8 cellular contexts compared by ENCODE assay signal in genomic region chr1:196651637-196652215, GRCh38. TPM values are rescaled to one million over a fixed set of nuclear protein-coding genes. Genes with fewer than 3 reads are reported as not detected.
DNase-seq lines count a peak whose midpoint lies in the region; ATAC-seq and TF ChIP-seq lines count a peak whose summit lies in the region.

CFH (plus strand) TSS chr1:196652043; CDS start chr1:196652118, 75 bp downstream.

- peak within 1 kb of the TSS; percentile 46 for H3K4me3 ChIP-seq in fibroblast of mammary gland (ENCODE audit: control insufficient read depth, low read depth, low read length)

- ATAC-seq in SK-N-SH treated with all-trans-retinoic acid at 6 μM for 48 hours (peak; percentile 79), GM21576 (IDR thresholded peaks at IDR 0.05; ENCODE audit: unreplicated experiment) (no peak), GM18870 (IDR thresholded peaks at IDR 0.05; ENCODE audit: unreplicated experiment) (no peak), HG03135 (IDR thresholded peaks at IDR 0.05; ENCODE audit: unreplicated experiment) (no peak)

- no peak for TF ChIP-seq CTCF in fibroblast of mammary gland (conservative IDR thresholded peaks at IDR 0.05; ENCODE audit: control insufficient read depth, insufficient read depth, low read depth, low read length)

- DNase-seq in ELR (ENCODE audit: low read depth) (peak; percentile 73), fibroblast of mammary gland (ENCODE audit: low read depth) (peak; percentile 81), pulmonary artery endothelial cell (ENCODE audit: low read depth, low spot score) (peak; percentile 13), RKO (ENCODE audit: low spot score) (no peak)

TF ChIP-seq in SK-N-SH treated with all-trans-retinoic acid at 6 μM for 48 hours, 23 proteins besides CTCF, POLR2A, EP300 and RAD21:
- TF ChIP-seq ZNF565 (CRISPR knock-in tag; conservative IDR thresholded peaks at IDR 0.05; ENCODE audit: low read depth) (no peak), ZFP3 (CRISPR knock-in tag; IDR thresholded peaks at IDR 0.05) (no peak), ZFP30 (CRISPR knock-in tag; IDR thresholded peaks at IDR 0.05) (no peak), PPARA (CRISPR knock-in tag; IDR thresholded peaks at IDR 0.05; ENCODE audit: borderline replicate concordance) (no peak), ESRRG (CRISPR knock-in tag; IDR thresholded peaks at IDR 0.05) (no peak)
- TF ChIP-seq, protein P1, sequence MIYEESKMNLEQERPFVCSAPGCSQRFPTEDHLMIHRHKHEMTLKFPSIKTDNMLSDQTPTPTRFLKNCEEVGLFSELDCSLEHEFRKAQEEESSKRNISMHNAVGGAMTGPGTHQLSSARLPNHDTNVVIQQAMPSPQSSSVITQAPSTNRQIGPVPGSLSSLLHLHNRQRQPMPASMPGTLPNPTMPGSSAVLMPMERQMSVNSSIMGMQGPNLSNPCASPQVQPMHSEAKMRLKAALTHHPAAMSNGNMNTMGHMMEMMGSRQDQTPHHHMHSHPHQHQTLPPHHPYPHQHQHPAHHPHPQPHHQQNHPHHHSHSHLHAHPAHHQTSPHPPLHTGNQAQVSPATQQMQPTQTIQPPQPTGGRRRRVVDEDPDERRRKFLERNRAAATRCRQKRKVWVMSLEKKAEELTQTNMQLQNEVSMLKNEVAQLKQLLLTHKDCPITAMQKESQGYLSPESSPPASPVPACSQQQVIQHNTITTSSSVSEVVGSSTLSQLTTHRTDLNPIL (CRISPR knock-in tag; IDR thresholded peaks at IDR 0.05; ENCODE audit: low read depth), result no peak
- TF ChIP-seq, protein P2, sequence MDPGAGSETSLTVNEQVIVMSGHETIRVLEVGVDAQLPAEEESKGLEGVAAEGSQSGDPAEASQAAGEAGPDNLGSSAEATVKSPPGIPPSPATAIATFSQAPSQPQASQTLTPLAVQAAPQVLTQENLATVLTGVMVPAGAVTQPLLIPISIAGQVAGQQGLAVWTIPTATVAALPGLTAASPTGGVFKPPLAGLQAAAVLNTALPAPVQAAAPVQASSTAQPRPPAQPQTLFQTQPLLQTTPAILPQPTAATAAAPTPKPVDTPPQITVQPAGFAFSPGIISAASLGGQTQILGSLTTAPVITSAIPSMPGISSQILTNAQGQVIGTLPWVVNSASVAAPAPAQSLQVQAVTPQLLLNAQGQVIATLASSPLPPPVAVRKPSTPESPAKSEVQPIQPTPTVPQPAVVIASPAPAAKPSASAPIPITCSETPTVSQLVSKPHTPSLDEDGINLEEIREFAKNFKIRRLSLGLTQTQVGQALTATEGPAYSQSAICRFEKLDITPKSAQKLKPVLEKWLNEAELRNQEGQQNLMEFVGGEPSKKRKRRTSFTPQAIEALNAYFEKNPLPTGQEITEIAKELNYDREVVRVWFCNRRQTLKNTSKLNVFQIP (CRISPR knock-in tag; IDR thresholded peaks at IDR 0.05; ENCODE audit: borderline replicate concordance, low read depth), result no peak

RNA-seq across cellular contexts. Expression of gene CFH, which starts in this region (rescaled TPM):
- total RNA-seq in pulmonary artery endothelial cell, result 74.6 and 160 TPM in 2 replicates
